In genomic region chr5:96326902-96327301, GRCh38 we compare ENCODE assay signal across 14 cellular contexts.
DNase-seq lines count a peak whose midpoint lies in the region; ATAC-seq and TF ChIP-seq lines count a peak whose summit lies in the region.
"Had no signal": no experiment of that assay in that cellular context is flagged by ENCODE, and none has a peak within 500 bp of the region (broad histone marks: within the 10 kb centered on the region; RNA-seq: fewer than 3 reads in every experiment).

No MANE protein-coding gene starts in this region.

- DNase-seq in BE2C = no peak
- DNase-seq in stimulated activated naive CD4-positive, alpha-beta T cell (lab: John Stamatoyannopoulos, UW) = no peak
- DNase-seq in DMS53 (lab: John Stamatoyannopoulos, UW) = no peak
- DNase-seq in HCEC 1CT = no peak
- DNase-seq: activated T-cell treated with anti-CD3 and anti-CD28 coated beads for 4 hours; colonic mucosa; NCI-H446; ovary; stimulated activated CD4-positive, alpha-beta T cell treated with anti-CD3 and anti-CD28 coated beads, Interleukin-15, amount 100 ng/mL, for 24 hours had no signal

- no peaks in the 10 kb centered on the region for H3K27me3 ChIP-seq in BE2C
- H3K27me3 ChIP-seq: colonic mucosa, ovary, vagina had no signal

- H3K9me3 ChIP-seq in BE2C = no peaks in the 10 kb centered on the region
- H3K9me3 ChIP-seq: colonic mucosa, ovary, vagina had no signal

- H3K4me3 ChIP-seq in BE2C (ENCODE audit: low read depth, low read length) = no peak overlapping the region
- H3K4me3 ChIP-seq: colonic mucosa, ovary, vagina had no signal

- no peaks in the 10 kb centered on the region for H3K36me3 ChIP-seq in BE2C
- H3K36me3 ChIP-seq: colonic mucosa, ovary, vagina had no signal

- ATAC-seq in GM18519 (IDR thresholded peaks at IDR 0.05; ENCODE audit: low FRiP score, unreplicated experiment) = peak; percentile 79
- ATAC-seq in GM21367 (IDR thresholded peaks at IDR 0.05; ENCODE audit: unreplicated experiment) = peak; percentile 90
- ATAC-seq in HG02885 (IDR thresholded peaks at IDR 0.05; ENCODE audit: poor library complexity, unreplicated experiment) = peak; percentile 91
- ATAC-seq in HG03565 (IDR thresholded peaks at IDR 0.05; ENCODE audit: unreplicated experiment) = peak; percentile 82

- H3K4me1 ChIP-seq in BE2C = peaks cover 4% of the 10 kb centered on the region; the same call in 1 of the 2 replicates
- H3K4me1 ChIP-seq: colonic mucosa, vagina had no signal

- no peak for TF ChIP-seq CTCF in BE2C (IDR thresholded peaks at IDR 0.05; ENCODE audit: low read depth, low read length)
